In genomic region chr11:73648629-73649046, GRCh38 we compare ENCODE assay signal across 14 cellular contexts. TPM values are rescaled to one million over a fixed set of nuclear protein-coding genes. Genes with fewer than 3 reads are reported as not detected.
DNase-seq lines count a peak whose midpoint lies in the region; ATAC-seq and TF ChIP-seq lines count a peak whose summit lies in the region.
"Had no signal": no experiment of that assay in that cellular context is flagged by ENCODE, and none has a peak within 500 bp of the region (broad histone marks: within the 10 kb centered on the region; RNA-seq: fewer than 3 reads in every experiment).

No MANE protein-coding gene starts in this region.

- H3K36me3 ChIP-seq in CD4-positive, CD25-positive, alpha-beta regulatory T cell (ENCODE audit: control insufficient read depth, insufficient read depth, low read length) = peaks cover 3% of the 10 kb centered on the region
- H3K36me3 ChIP-seq in GM23338 (ENCODE audit: insufficient read depth) = no peaks in the 10 kb centered on the region
- H3K36me3 ChIP-seq in neuronal stem cell (replicated peaks in 1 of 2; ENCODE audit: control insufficient read depth in 2 of 2, insufficient read depth in 2 of 2, low read length in 2 of 2) = no peaks in the 10 kb centered on the region
- H3K36me3 ChIP-seq: brain microvascular endothelial cell, Peyer's patch had no signal

- H2AFZ ChIP-seq in GM23338 = no peak overlapping the region
- H2AFZ ChIP-seq in neuronal stem cell (ENCODE audit: low read length) = peak overlapping the region; percentile 71

- CTCF ChIA-PET in HEK293T (lab: Yijun Ruan, JAX) = interaction anchor here (2.5 to 3.0 kb wide), 2 partner anchors 12 to 23 kb away, joined by 9 to 14 read pairs; no protein-coding TSS in a partner anchor

- no peak overlapping the region for H4K8ac ChIP-seq in neuronal stem cell (ENCODE audit: low read depth, low read length)

- H3K79me1 ChIP-seq in neuronal stem cell (ENCODE audit: low read depth, low read length) = no peaks in the 10 kb centered on the region

- no peak for TF ChIP-seq CTCF in GM23338 (conservative IDR thresholded peaks at IDR 0.05; ENCODE audit: low read depth in 2 of 2)

- H4K91ac ChIP-seq in neuronal stem cell (ENCODE audit: low read depth, low read length, poor library complexity) = peak overlapping the region; percentile 34

- peak overlapping the region; percentile 84 for H3K18ac ChIP-seq in neuronal stem cell (ENCODE audit: low read length)

- no peak overlapping the region for H3K23ac ChIP-seq in neuronal stem cell (ENCODE audit: low read depth, low read length, poor library complexity)

- no peaks in the 10 kb centered on the region for H3K9me3 ChIP-seq in CD4-positive, CD25-positive, alpha-beta regulatory T cell (ENCODE audit: control insufficient read depth in 2 of 2, low read length in 2 of 2)
- H3K9me3 ChIP-seq in neuronal stem cell (replicated peaks in 1 of 2; ENCODE audit: control insufficient read depth in 2 of 2, insufficient read depth in 1 of 2, low read depth in 1 of 2, low read length in 2 of 2) = no peaks in the 10 kb centered on the region
- H3K9me3 ChIP-seq: Peyer's patch had no signal

- no peak overlapping the region for H3K14ac ChIP-seq in neuronal stem cell (ENCODE audit: low read length)

- no peaks in the 10 kb centered on the region for H3K9me2 ChIP-seq in GM23338 (ENCODE audit: insufficient read depth)

- H4K20me1 ChIP-seq in GM23338 (replicated peaks; ENCODE audit: insufficient read depth) = no peaks in the 10 kb centered on the region; the same call in 1 of the 2 replicates

- WGBS in neuronal stem cell (ENCODE audit: extremely low coverage in 2 of 2, insufficient read length in 2 of 2, insufficient replicate concordance in 1 of 2), 2 donors = no CpG with 5 or more reads among the region's 7 CpGs

- peak overlapping the region; percentile 19 to 92 (median 83) for H3K4me3 Mint-ChIP-seq in CD4-positive, CD25-positive, alpha-beta regulatory T cell
- H3K4me3 Mint-ChIP-seq in GM23338 = peak overlapping the region; percentile 81; the same call in 2 of the 3 replicates
- H3K4me3 Mint-ChIP-seq in dendritic cell treated with granulocyte-macrophage colony-stimulating factor and Interleukin-4, amounts not matched to agents 40 ng/mL and 50 ng/mL, for 4 days = no peak overlapping the region

- H3K4ac ChIP-seq in neuronal stem cell (ENCODE audit: low read length) = no peak overlapping the region

- H3K27ac Mint-ChIP-seq in CD4-positive, CD25-positive, alpha-beta regulatory T cell = peak overlapping the region in 2 of 3 donors; percentile 88 to 97
- no peak overlapping the region for H3K27ac Mint-ChIP-seq in GM23338
- peak overlapping the region; percentile 3 for H3K27ac Mint-ChIP-seq in dendritic cell treated with granulocyte-macrophage colony-stimulating factor and Interleukin-4, amounts not matched to agents 40 ng/mL and 50 ng/mL, for 4 days

- no peaks in the 10 kb centered on the region for H3K79me2 ChIP-seq in GM23338 (replicated peaks; ENCODE audit: insufficient read depth)

- H3K36me3 Mint-ChIP-seq in CD4-positive, CD25-positive, alpha-beta regulatory T cell = peaks cover 19% of the 10 kb centered on the region
- H3K36me3 Mint-ChIP-seq in GM23338 (ENCODE audit: low read depth) = no peaks in the 10 kb centered on the region
- H3K36me3 Mint-ChIP-seq in dendritic cell treated with granulocyte-macrophage colony-stimulating factor and Interleukin-4, amounts not matched to agents 40 ng/mL and 50 ng/mL, for 4 days (ENCODE audit: low read depth) = no peaks in the 10 kb centered on the region

- H3K4me2 ChIP-seq in GM23338 (peak overlapping the region; percentile 100), neuronal stem cell (ENCODE audit: insufficient read depth, low read length, poor library complexity, severe bottlenecking) (no peak overlapping the region)

- peak overlapping the region; percentile 45 for H2BK5ac ChIP-seq in neuronal stem cell (ENCODE audit: low read length)

- H3K4me1 ChIP-seq in CD4-positive, CD25-positive, alpha-beta regulatory T cell (ENCODE audit: control insufficient read depth, insufficient read depth, low read length, poor library complexity, severe bottlenecking) = peaks cover 14% of the 10 kb centered on the region
- H3K4me1 ChIP-seq in GM23338 (ENCODE audit: insufficient read depth) = peaks cover 23% of the 10 kb centered on the region
- peaks cover 50 to 60% of the 10 kb centered on the region in 2 donors for H3K4me1 ChIP-seq in neuronal stem cell (ENCODE audit: control insufficient read depth in 2 of 2, insufficient read depth in 1 of 2, low read depth in 1 of 2, low read length in 2 of 2)
- H3K4me1 ChIP-seq: Peyer's patch had no signal

- DNase-seq in CD4-positive, CD25-positive, alpha-beta regulatory T cell = no peak
- DNase-seq in GM23338 (ENCODE audit: low spot score) (no peak), neuronal stem cell (ENCODE audit: low spot score) (no peak), HEK293T (ENCODE audit: extremely low spot score) (no peak)
- DNase-seq: activated gamma-delta T cell; brain microvascular endothelial cell; effector CD4-positive, alpha-beta T cell; NCI-H2029; Peyer's patch; stimulated activated CD4-positive, alpha-beta T cell treated with anti-CD3 and anti-CD28 coated beads, Interleukin-15, amount 100 ng/mL, for 24 hours; SW 1271 had no signal

- no peaks in the 10 kb centered on the region for H3K27me3 Mint-ChIP-seq in CD4-positive, CD25-positive, alpha-beta regulatory T cell
- peaks cover 26% of the 10 kb centered on the region for H3K27me3 Mint-ChIP-seq in GM23338 (ENCODE audit: insufficient read depth, low read depth, poor library complexity)
- peaks cover 32% of the 10 kb centered on the region for H3K27me3 Mint-ChIP-seq in dendritic cell treated with granulocyte-macrophage colony-stimulating factor and Interleukin-4, amounts not matched to agents 40 ng/mL and 50 ng/mL, for 4 days

- H3K9ac ChIP-seq in neuronal stem cell (ENCODE audit: low read depth, low read length, poor library complexity) = no peak overlapping the region

- H2BK12ac ChIP-seq in neuronal stem cell (ENCODE audit: low read length) = peak overlapping the region; percentile 12

- H3K4me1 Mint-ChIP-seq in CD4-positive, CD25-positive, alpha-beta regulatory T cell = peaks cover 0 to 34% (median 16%) of the 10 kb centered on the region in 4 donors
- peaks cover 49% of the 10 kb centered on the region for H3K4me1 Mint-ChIP-seq in GM23338
- peaks cover 27% of the 10 kb centered on the region for H3K4me1 Mint-ChIP-seq in dendritic cell treated with granulocyte-macrophage colony-stimulating factor and Interleukin-4, amounts not matched to agents 40 ng/mL and 50 ng/mL, for 4 days (ENCODE audit: low read depth)

- peak overlapping the region; percentile 64 for H2BK120ac ChIP-seq in neuronal stem cell (ENCODE audit: low read depth, low read length)

- no peaks in the 10 kb centered on the region for H3K9me3 Mint-ChIP-seq in CD4-positive, CD25-positive, alpha-beta regulatory T cell
- no peaks in the 10 kb centered on the region for H3K9me3 Mint-ChIP-seq in GM23338
- no peaks in the 10 kb centered on the region for H3K9me3 Mint-ChIP-seq in dendritic cell treated with granulocyte-macrophage colony-stimulating factor and Interleukin-4, amounts not matched to agents 40 ng/mL and 50 ng/mL, for 4 days

- H3K27ac ChIP-seq in CD4-positive, CD25-positive, alpha-beta regulatory T cell (ENCODE audit: insufficient read depth, low read length, poor library complexity, severe bottlenecking) = no peak overlapping the region
- H3K27ac ChIP-seq in GM23338 (ENCODE audit: low read depth) = no peak overlapping the region
- H3K27ac ChIP-seq in neuronal stem cell (replicated peaks; ENCODE audit: low read length) = peak overlapping the region; percentile 21
- H3K27ac ChIP-seq: brain microvascular endothelial cell had no signal

- H2AK5ac ChIP-seq in neuronal stem cell (ENCODE audit: low read depth, low read length) = peak overlapping the region; percentile 54

- H3F3A ChIP-seq in GM23338 (replicated peaks; ENCODE audit: low read depth) = peaks cover 10% of the 10 kb centered on the region

- intact Hi-C loops in dendritic cell treated with granulocyte-macrophage colony-stimulating factor and Interleukin-4, amounts not matched to agents 40 ng/mL and 50 ng/mL, for 4 days (cut with micrococcal nuclease) = no loop called here

- H3K4me3 ChIP-seq in CD4-positive, CD25-positive, alpha-beta regulatory T cell (ENCODE audit: low read depth, low read length) = no peak overlapping the region
- H3K4me3 ChIP-seq in GM23338 = peak overlapping the region; percentile 89; the same call in 1 of the 2 replicates
- H3K4me3 ChIP-seq in neuronal stem cell (ENCODE audit: low read length in 2 of 2) = no peak overlapping the region
- H3K4me3 ChIP-seq: Peyer's patch had no signal

- H2BK15ac ChIP-seq in neuronal stem cell (ENCODE audit: low read length) = peak overlapping the region; percentile 68

- H3K27me3 ChIP-seq in CD4-positive, CD25-positive, alpha-beta regulatory T cell (ENCODE audit: control insufficient read depth, insufficient read depth, low read length) = no peaks in the 10 kb centered on the region
- peaks cover 28% of the 10 kb centered on the region for H3K27me3 ChIP-seq in GM23338 (ENCODE audit: insufficient read depth)
- no peaks in the 10 kb centered on the region for H3K27me3 ChIP-seq in neuronal stem cell (ENCODE audit: control insufficient read depth in 3 of 3, insufficient read depth in 3 of 3, low read depth in 1 of 3, low read length in 3 of 3)
- H3K27me3 ChIP-seq: brain microvascular endothelial cell, Peyer's patch had no signal

- POLR2A ChIA-PET in HEK293T (lab: Yijun Ruan, JAX) = no interaction called here

- no peak for ATAC-seq in CD4-positive, CD25-positive, alpha-beta regulatory T cell (ENCODE audit: low read depth in 2 of 2)
- ATAC-seq in GM23338 = no peak
- no peak for ATAC-seq in HG02840 (IDR thresholded peaks at IDR 0.05; ENCODE audit: low FRiP score, unreplicated experiment)
- ATAC-seq in HG02798 (IDR thresholded peaks at IDR 0.05; ENCODE audit: poor library complexity, unreplicated experiment) = no peak

TF ChIP-seq in GM23338, 12 proteins besides CTCF, POLR2A, EP300 and RAD21 (continues in another document):
- TF ChIP-seq POLR2AphosphoS5 (IDR thresholded peaks at IDR 0.05; ENCODE audit: low read depth) = no peak

TF ChIP-seq in HEK293T, 16 proteins besides CTCF, POLR2A, EP300 and RAD21 (continues in another document):
- TF ChIP-seq ELF4 (IDR thresholded peaks at IDR 0.05) (no peak), NFRKB (IDR thresholded peaks at IDR 0.05) (no peak), SP1 (IDR thresholded peaks at IDR 0.05) (no peak), FOXK2 (IDR thresholded peaks at IDR 0.05) (no peak)

RNA-seq across cellular contexts. Expression of gene PLEKHB1, which starts 2.3 kb away (rescaled TPM):
- total RNA-seq in CD4-positive, CD25-positive, alpha-beta regulatory T cell = 21.3 TPM
- polyA plus RNA-seq in CD4-positive, CD25-positive, alpha-beta regulatory T cell = 10 to 100 TPM; 48.5 to 88.0 (median 69.8) TPM
- 10.3 and 20.1 TPM in 2 replicates for total RNA-seq in GM23338 (2014; rRNA removed; shearing (Covaris generic))
- 20.8 and 25.8 TPM in 2 replicates for polyA plus RNA-seq in GM23338 (2016; fragmentation: Nextera tagmentation; extraction: Ambion mirVana)
- 61.3 TPM for polyA plus RNA-seq in neuronal stem cell (2013, experiment 1 of 2)
- polyA plus RNA-seq in neuronal stem cell (2013, experiment 2 of 2) = 62.8 TPM

RNA-seq across cellular contexts. Expression of gene FAM168A, which starts 50.7 kb away (rescaled TPM):
- total RNA-seq in CD4-positive, CD25-positive, alpha-beta regulatory T cell = 21.3 TPM
- polyA plus RNA-seq in CD4-positive, CD25-positive, alpha-beta regulatory T cell = 1 to 10 TPM; 1.5 to 3.5 (median 2.8) TPM
- 17.9 and 20.3 TPM in 2 replicates for total RNA-seq in GM23338 (2014; rRNA removed; shearing (Covaris generic))
- 8.0 and 9.6 TPM in 2 replicates for polyA plus RNA-seq in GM23338 (2016; fragmentation: Nextera tagmentation; extraction: Ambion mirVana)
- 23.1 TPM for polyA plus RNA-seq in neuronal stem cell (2013, experiment 1 of 2)
- polyA plus RNA-seq in neuronal stem cell (2013, experiment 2 of 2) = 24.7 TPM
